ENCODE assay signal across 3 cellular contexts in genomic region chr12:47053991-47054390, GRCh38.
"Had no signal": no experiment of that assay in that cellular context is flagged by ENCODE, and none has a peak within 500 bp of the region (broad histone marks: within the 10 kb centered on the region; RNA-seq: fewer than 3 reads in every experiment).

No MANE protein-coding gene starts in this region.

- DNase-seq: GDM1, GF-D8 had no signal

- H3K4me3 ChIP-seq: GM12878 had no signal

- ATAC-seq: GM12878 had no signal
